ENCODE assay signal across 12 cellular contexts in the genomic region with DNA sequence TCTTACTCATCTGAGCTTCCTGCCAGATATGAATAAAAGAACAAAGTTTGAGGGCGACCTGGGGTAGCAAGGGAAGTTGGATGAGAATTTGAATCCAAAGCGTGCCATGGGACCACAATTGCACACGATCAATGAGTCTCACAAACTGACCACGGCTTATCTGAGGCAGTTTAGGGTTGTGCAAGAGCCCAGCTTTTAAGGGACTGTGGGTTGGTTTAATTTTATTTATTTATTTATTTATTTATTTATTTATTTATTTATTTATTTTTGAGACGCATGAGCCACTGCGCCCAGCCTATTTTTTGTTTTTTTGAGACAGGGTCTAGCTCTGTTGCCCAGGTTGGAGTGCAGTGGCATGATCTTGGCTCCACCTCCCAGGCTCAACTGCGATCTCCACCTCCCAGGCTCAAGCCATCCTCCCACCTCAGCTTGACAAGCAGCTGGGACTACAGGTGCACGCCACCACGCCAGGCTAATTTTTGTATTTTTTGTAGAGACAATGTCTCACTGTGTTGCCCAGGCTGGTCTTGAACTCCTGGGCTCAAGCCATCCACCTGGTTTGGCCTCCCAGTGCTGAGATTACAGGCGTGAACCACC. TPM values are rescaled to one million over a fixed set of nuclear protein-coding genes. Genes with fewer than 3 reads are reported as not detected.
DNase-seq lines count a peak whose midpoint lies in the region; ATAC-seq, FAIRE-seq and TF ChIP-seq lines count a peak whose summit lies in the region.
"Had no signal": no experiment of that assay in that cellular context is flagged by ENCODE, and none has a peak within 500 bp of the region (broad histone marks: within the 10 kb centered on the region; RNA-seq: fewer than 3 reads in every experiment).

No MANE protein-coding gene starts in this region.

- peaks cover 0 to 5% of the 10 kb centered on the region in 2 donors for H3K36me3 Mint-ChIP-seq in CD4-positive, alpha-beta memory T cell
- no peaks in the 10 kb centered on the region for H3K36me3 Mint-ChIP-seq in activated T-helper 17 cell treated with anti-CD3 and anti-CD28 coated beads, Interleukin-2, amount 50 U/mL, for 72 hours (ENCODE audit: low read depth)
- H3K36me3 Mint-ChIP-seq in mesothelial cell of epicardium = no peaks in the 10 kb centered on the region

- WGBS in heart right ventricle, 2 donors = 91 to 94% methylated on average over 10 of the region's 10 CpGs

- no peak overlapping the region for H3K27ac ChIP-seq in CD4-positive, alpha-beta memory T cell (ENCODE audit: low read depth, low read length)
- H3K27ac ChIP-seq in HCT116 (ENCODE audit: low read depth, low read length) (no peak overlapping the region), heart right ventricle (no peak overlapping the region)

- BruUV-seq in HCT116 (replicated peaks; lab: Mats Ljungman, UMichigan) = no TSS peak

- peak overlapping the region; percentile 91 for H3K4me2 ChIP-seq in HCT116 (ENCODE audit: low read length)

- no peak overlapping the region for H3K4me3 ChIP-seq in CD4-positive, alpha-beta memory T cell (ENCODE audit: low read length in 2 of 2)
- H3K4me3 ChIP-seq in HCT116 (replicated peaks in 1 of 2; ENCODE audit: low read depth in 1 of 2, low read length in 2 of 2) (peak overlapping the region; percentile 76 to 89; a peak in 3 of 4 replicates), heart right ventricle (no peak overlapping the region)

- peak overlapping the region; percentile 85 to 96 (median 94) for H3K4me3 Mint-ChIP-seq in CD4-positive, alpha-beta memory T cell
- H3K4me3 Mint-ChIP-seq in activated T-helper 17 cell treated with anti-CD3 and anti-CD28 coated beads, Interleukin-2, amount 50 U/mL, for 72 hours = peak overlapping the region; percentile 83
- H3K4me3 Mint-ChIP-seq in mesothelial cell of epicardium = peak overlapping the region; percentile 28

- no peaks in the 10 kb centered on the region for H3K27me3 Mint-ChIP-seq in CD4-positive, alpha-beta memory T cell
- H3K27me3 Mint-ChIP-seq in activated T-helper 17 cell treated with anti-CD3 and anti-CD28 coated beads, Interleukin-2, amount 50 U/mL, for 72 hours = no peaks in the 10 kb centered on the region
- H3K27me3 Mint-ChIP-seq in mesothelial cell of epicardium (ENCODE audit: low read depth) = peaks cover 28% of the 10 kb centered on the region

- no peak for TF ChIP-seq RAD21 in HCT116 (IDR thresholded peaks at IDR 0.05; ENCODE audit: low read depth)

- no peaks in the 10 kb centered on the region for H3K36me3 ChIP-seq in CD4-positive, alpha-beta memory T cell (ENCODE audit: insufficient read depth, low read length)
- H3K36me3 ChIP-seq in HCT116 (ENCODE audit: control insufficient read depth in 1 of 2, insufficient read depth in 2 of 2, low read length in 2 of 2) (no peaks in the 10 kb centered on the region), heart right ventricle (no peaks in the 10 kb centered on the region)
- H3K36me3 ChIP-seq: left ventricle myocardium inferior, tibial artery had no signal

- CTCF ChIA-PET in CD4-positive, alpha-beta memory T cell (lab: Charles Lee; ENCODE audit: partially characterized antibody) = interaction anchor here (0.9 to 4.4 kb wide), 8 partner anchors 9 to 84 kb away, joined by 3 to 34 read pairs (median 4); no protein-coding TSS in a partner anchor
- CTCF ChIA-PET in HCT116 (lab: Charles Lee) = interaction anchor here (1.3 kb wide), 1 partner anchor 26 kb away, joined by 4 read pairs; no protein-coding TSS in a partner anchor

- POLR2A ChIA-PET in CD4-positive, alpha-beta memory T cell (lab: Charles Lee; ENCODE audit: partially characterized antibody) = interaction anchor here (1.3 to 3.4 kb wide), 4 partner anchors 11 to 470 kb away, joined by 3 to 21 read pairs (median 16); partner anchors contain the start of genes LTA4H and METAP2
- POLR2A ChIA-PET in HCT116 (lab: Charles Lee) = interaction anchor here (2.5 kb wide), 1 partner anchor 10 kb away, joined by 11 read pairs; no protein-coding TSS in a partner anchor

- DNase-seq in CD4-positive, alpha-beta memory T cell = no peak
- DNase-seq in HCT116 (ENCODE audit: low read depth, low spot score) (no peak), mesothelial cell of epicardium (ENCODE audit: low spot score in 2 of 2, unreplicated experiment in 2 of 2) (no peak), heart right ventricle (no peak), H54 (ENCODE audit: insufficient read length, low spot score) (no peak)
- no peak for DNase-seq in effector CD4-positive, alpha-beta T cell

- TF ChIP-seq POLR2A in HCT116 (IDR thresholded peaks at IDR 0.05; ENCODE audit: borderline replicate concordance, extremely low read depth, insufficient read depth, insufficient read length) = no peak
- TF ChIP-seq POLR2A in H54 (IDR thresholded peaks at IDR 0.05; ENCODE audit: low read depth, low read length) = no peak

- TF ChIP-seq CTCF in HCT116 (IDR thresholded peaks at IDR 0.05 in 2 of 3, conservative IDR thresholded peaks at IDR 0.05 in 1 of 3; ENCODE audit: borderline replicate concordance in 1 of 3, insufficient read depth in 1 of 3, low read depth in 2 of 3, low read length in 2 of 3) (no peak), mesothelial cell of epicardium (IDR thresholded peaks at IDR 0.05; ENCODE audit: unreplicated experiment) (no peak), heart right ventricle (IDR thresholded peaks at IDR 0.05) (no peak)

- ATAC-seq in HCT116 (no peak), HG03045 (IDR thresholded peaks at IDR 0.05; ENCODE audit: unreplicated experiment) (no peak), heart right ventricle (no peak)
- no peak for ATAC-seq in activated T-helper 17 cell treated with anti-CD3 and anti-CD28 coated beads, Interleukin-2, amount 50 U/mL, for 72 hours (replicated peaks)

- RAD21 ChIA-PET in HCT116 (lab: Charles Lee; ENCODE audit: low non-redundant PET in 1 of 2, low total read pairs in 2 of 2, uncharacterized antibody in 2 of 2, unreplicated experiment in 2 of 2) = no interaction called here

- peaks cover 12% of the 10 kb centered on the region for H3K4me1 ChIP-seq in CD4-positive, alpha-beta memory T cell (ENCODE audit: insufficient read depth, low read length)
- peaks cover 4 to 8% of the 10 kb centered on the region in 2 experiments; a peak in 3 of 4 replicates for H3K4me1 ChIP-seq in HCT116 (ENCODE audit: control insufficient read depth in 1 of 2, insufficient read depth in 2 of 2, low read length in 2 of 2)
- H3K4me1 ChIP-seq in heart right ventricle = peaks cover 0 to 14% (median 10%) of the 10 kb centered on the region in 9 donors

- intact Hi-C loops in CD4-positive, alpha-beta memory T cell (cut with micrococcal nuclease) = no loop called here
- intact Hi-C loops in HCT116 (cut with micrococcal nuclease) = no loop called here
- intact Hi-C loops in heart right ventricle (cut with DNase I) = no loop called here

- H3K9ac ChIP-seq in HCT116 (ENCODE audit: low read length) = peak overlapping the region; percentile 81; the same call in 1 of the 2 replicates

- H3K27me3 ChIP-seq in CD4-positive, alpha-beta memory T cell (ENCODE audit: insufficient read depth, low read length) = no peaks in the 10 kb centered on the region
- H3K27me3 ChIP-seq in HCT116 (ENCODE audit: insufficient read depth, low read length) = 0 out of 2 replicates have a peak, but pooled peaks cover 6% of the 10 kb centered on the region
- peaks cover 0 to 6% (median 0%) of the 10 kb centered on the region in 7 donors for H3K27me3 ChIP-seq in heart right ventricle
- H3K27me3 ChIP-seq: tibial artery had no signal

- H3K79me2 ChIP-seq in HCT116 (ENCODE audit: insufficient read depth, low read length) = no peaks in the 10 kb centered on the region

- no peaks in the 10 kb centered on the region for H3K9me3 ChIP-seq in CD4-positive, alpha-beta memory T cell (ENCODE audit: control insufficient read depth in 1 of 2, low read length in 2 of 2)
- H3K9me3 ChIP-seq in HCT116 (ENCODE audit: control insufficient read depth in 1 of 2, insufficient read depth in 1 of 2, low read depth in 1 of 2, low read length in 2 of 2) = no peaks in the 10 kb centered on the region
- no peaks in the 10 kb centered on the region for H3K9me3 ChIP-seq in heart right ventricle
- H3K9me3 ChIP-seq: left ventricle myocardium inferior, tibial artery had no signal

- H3K27ac Mint-ChIP-seq in CD4-positive, alpha-beta memory T cell = peak overlapping the region in 1 of 7 donors; percentile 72
- no peak overlapping the region for H3K27ac Mint-ChIP-seq in activated T-helper 17 cell treated with anti-CD3 and anti-CD28 coated beads, Interleukin-2, amount 50 U/mL, for 72 hours
- H3K27ac Mint-ChIP-seq in mesothelial cell of epicardium = no peak overlapping the region

- no peaks in the 10 kb centered on the region for H4K20me1 ChIP-seq in HCT116 (ENCODE audit: insufficient read depth)

- H3K4me1 Mint-ChIP-seq in CD4-positive, alpha-beta memory T cell = peaks cover 5 to 12% (median 7%) of the 10 kb centered on the region in 4 donors
- H3K4me1 Mint-ChIP-seq in activated T-helper 17 cell treated with anti-CD3 and anti-CD28 coated beads, Interleukin-2, amount 50 U/mL, for 72 hours = no peaks in the 10 kb centered on the region
- peaks cover 2% of the 10 kb centered on the region for H3K4me1 Mint-ChIP-seq in mesothelial cell of epicardium

- peak overlapping the region; percentile 99 for H2AFZ ChIP-seq in HCT116 (ENCODE audit: low read depth, low read length, poor library complexity, severe bottlenecking)

- FAIRE-seq in H54 (lab: Jason Lieb, UNC) = no peak

- no peaks in the 10 kb centered on the region for H3K9me3 Mint-ChIP-seq in CD4-positive, alpha-beta memory T cell
- no peaks in the 10 kb centered on the region for H3K9me3 Mint-ChIP-seq in activated T-helper 17 cell treated with anti-CD3 and anti-CD28 coated beads, Interleukin-2, amount 50 U/mL, for 72 hours
- H3K9me3 Mint-ChIP-seq in mesothelial cell of epicardium = no peaks in the 10 kb centered on the region

- no peaks in the 10 kb centered on the region for H3K9me2 ChIP-seq in HCT116 (ENCODE audit: insufficient read depth)

RNA-seq across cellular contexts. Expression of gene AMDHD1, which starts 1.1 kb away (rescaled TPM):
- total RNA-seq in CD4-positive, alpha-beta memory T cell = 1 to 10 TPM; 1.8 to 2.3 TPM
- under 1 TPM in 1 of 2 donors, not detected in 1; 0.29 TPM for polyA plus RNA-seq in CD4-positive, alpha-beta memory T cell
- 3.0 TPM for total RNA-seq in HCT116 (2021; ENCODE audit: unreplicated experiment)
- 1.5 and 2.2 TPM in 2 replicates for polyA plus RNA-seq in HCT116 (2012)
- 1 to 10 TPM in 1 of 2 donors, under 1 TPM in 1; 0.80 to 1.4 TPM for total RNA-seq in activated T-helper 17 cell treated with anti-CD3 and anti-CD28 coated beads, Interleukin-2, amount 50 U/mL, for 72 hours
- total RNA-seq in mesothelial cell of epicardium = 0.47 TPM in 1 of 3 replicates, not detected in the others
- under 1 TPM; 0.34 to 0.91 (median 0.67) TPM for total RNA-seq in heart right ventricle
- polyA plus RNA-seq in heart right ventricle = under 1 TPM; 0.39 to 0.88 TPM

RNA-seq across cellular contexts. Expression of gene CCDC38, which starts 1.8 kb away (rescaled TPM):
- 1 to 10 TPM in 1 of 2 experiments, under 1 TPM in 1; 0.23 to 1.0 TPM for total RNA-seq in CD4-positive, alpha-beta memory T cell
- polyA plus RNA-seq in CD4-positive, alpha-beta memory T cell = under 1 TPM in 1 of 2 donors, not detected in 1; 0.09 TPM
- total RNA-seq in HCT116 (2021; ENCODE audit: unreplicated experiment) (0.27 TPM), mesothelial cell of epicardium (0.09 to 0.13 TPM in 2 of 3 replicates, not detected in the other), heart right ventricle (under 1 TPM in 4 of 10 donors, not detected in 6; 0.10 to 0.24 (median 0.12) TPM)
- polyA plus RNA-seq in HCT116 (2012) = 0.02 and 0.03 TPM in 2 replicates
- under 1 TPM; 0.24 to 0.28 TPM for total RNA-seq in activated T-helper 17 cell treated with anti-CD3 and anti-CD28 coated beads, Interleukin-2, amount 50 U/mL, for 72 hours
- polyA plus RNA-seq in heart right ventricle = under 1 TPM; 0.01 to 0.44 TPM
- total RNA-seq: LHCN-M2, omental fat pad had no signal

RNA-seq across cellular contexts. Expression of gene HAL, which starts 51.9 kb away (rescaled TPM):
- 1 to 10 TPM; 1.7 to 2.0 TPM for total RNA-seq in CD4-positive, alpha-beta memory T cell
- not detected for polyA plus RNA-seq in CD4-positive, alpha-beta memory T cell
- 1.8 TPM for total RNA-seq in HCT116 (2021; ENCODE audit: unreplicated experiment)
- polyA plus RNA-seq in HCT116 (2012) = 0.40 and 0.90 TPM in 2 replicates
- 1 to 10 TPM in 1 of 2 donors, under 1 TPM in 1; 0.53 to 2.2 TPM for total RNA-seq in activated T-helper 17 cell treated with anti-CD3 and anti-CD28 coated beads, Interleukin-2, amount 50 U/mL, for 72 hours
- total RNA-seq in mesothelial cell of epicardium = 1.6 to 2.0 TPM (median 1.6 TPM) in 3 replicates
- under 1 TPM in 6 of 10 donors, not detected in 4; 0.15 to 0.93 (median 0.43) TPM for total RNA-seq in heart right ventricle
- polyA plus RNA-seq in heart right ventricle = under 1 TPM; 0.07 to 0.15 TPM
- total RNA-seq: left ventricle myocardium inferior had no signal

Comparison
In these comparisons a context has a peak if more than half of its experiments do, and no peak if none do; other contexts are left out.
1. H3K4me3 ChIP-seq: peak in HCT116 (2 of 2); none in CD4-positive, alpha-beta memory T cell (0 of 2) and heart right ventricle (0 of 10).
2. H3K4me3 Mint-ChIP-seq: peak in every context shown above with its lines; median percentile 94 in CD4-positive, alpha-beta memory T cell; 83 in activated T-helper 17 cell treated with anti-CD3 and anti-CD28 coated beads, Interleukin-2, amount 50 U/mL, for 72 hours; 28 in mesothelial cell of epicardium.